Comparison of ENCODE assay signal across 1 cellular context in the genomic region with DNA sequence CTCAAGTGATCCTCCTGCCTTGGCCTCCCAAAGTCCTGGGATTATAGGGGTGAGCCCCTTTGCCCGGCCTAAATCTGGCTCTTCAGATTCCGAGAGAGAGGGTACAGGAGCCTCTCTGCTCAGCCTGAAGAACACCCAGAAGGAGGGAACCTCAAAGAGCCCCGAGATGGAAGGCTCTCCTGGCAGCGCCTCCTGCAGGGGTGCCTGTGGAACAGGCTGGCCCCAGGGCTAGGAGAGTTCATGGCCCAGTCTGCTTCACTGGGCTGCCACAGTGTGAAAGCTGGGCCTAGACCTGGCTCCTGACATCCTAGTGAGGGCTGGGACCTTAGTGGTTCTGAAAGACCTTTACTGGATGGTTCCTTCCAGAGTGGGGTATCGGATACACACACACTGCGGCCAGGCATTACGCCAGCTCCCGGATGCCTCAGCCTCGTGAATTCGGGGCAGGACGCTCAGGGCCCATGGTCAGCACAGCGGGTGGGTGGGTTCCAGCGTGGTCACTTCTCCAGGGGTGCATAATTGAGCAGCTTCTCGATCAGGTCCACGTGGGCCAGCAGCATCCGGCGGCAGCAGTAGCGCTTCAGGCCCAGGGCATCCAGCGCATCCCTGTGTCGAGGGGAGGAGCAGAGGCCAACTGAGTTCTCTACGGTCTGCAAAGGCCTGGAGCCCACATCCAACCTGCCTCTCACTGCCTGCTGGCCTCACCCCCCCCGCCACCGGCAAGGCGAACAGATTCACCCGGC.
TF ChIP-seq lines count a peak whose summit lies in the region.

No MANE protein-coding gene starts in this region.

TF ChIP-seq in K562, 482 proteins besides CTCF, POLR2A, EP300 and RAD21:
- TF ChIP-seq, protein P1, sequence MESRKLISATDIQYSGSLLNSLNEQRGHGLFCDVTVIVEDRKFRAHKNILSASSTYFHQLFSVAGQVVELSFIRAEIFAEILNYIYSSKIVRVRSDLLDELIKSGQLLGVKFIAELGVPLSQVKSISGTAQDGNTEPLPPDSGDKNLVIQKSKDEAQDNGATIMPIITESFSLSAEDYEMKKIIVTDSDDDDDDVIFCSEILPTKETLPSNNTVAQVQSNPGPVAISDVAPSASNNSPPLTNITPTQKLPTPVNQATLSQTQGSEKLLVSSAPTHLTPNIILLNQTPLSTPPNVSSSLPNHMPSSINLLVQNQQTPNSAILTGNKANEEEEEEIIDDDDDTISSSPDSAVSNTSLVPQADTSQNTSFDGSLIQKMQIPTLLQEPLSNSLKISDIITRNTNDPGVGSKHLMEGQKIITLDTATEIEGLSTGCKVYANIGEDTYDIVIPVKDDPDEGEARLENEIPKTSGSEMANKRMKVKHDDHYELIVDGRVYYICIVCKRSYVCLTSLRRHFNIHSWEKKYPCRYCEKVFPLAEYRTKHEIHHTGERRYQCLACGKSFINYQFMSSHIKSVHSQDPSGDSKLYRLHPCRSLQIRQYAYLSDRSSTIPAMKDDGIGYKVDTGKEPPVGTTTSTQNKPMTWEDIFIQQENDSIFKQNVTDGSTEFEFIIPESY (CRISPR knock-in tag; IDR thresholded peaks at IDR 0.05): peak; percentile 81
- TF ChIP-seq ZNF551 (CRISPR knock-in tag; IDR thresholded peaks at IDR 0.05): no peak
- peak; percentile 31; the same call in 1 of the 2 replicates for TF ChIP-seq ZFX (CRISPR knock-in tag; IDR thresholded peaks at IDR 0.05)
- no peak for TF ChIP-seq ZNF583 (CRISPR knock-in tag; IDR thresholded peaks at IDR 0.05)
- no peak for TF ChIP-seq ZZZ3 (IDR thresholded peaks at IDR 0.05)
- TF ChIP-seq KLF1 (tag; IDR thresholded peaks at IDR 0.05): no peak
- no peak for TF ChIP-seq PCBP1 (IDR thresholded peaks at IDR 0.05; ENCODE audit: low read depth, low read length, poor library complexity, severe bottlenecking)
- peak; percentile 98 for TF ChIP-seq ZNF764 (CRISPR knock-in tag; IDR thresholded peaks at IDR 0.05; ENCODE audit: low read depth)
- no peak for TF ChIP-seq ZNF274 (IDR thresholded peaks at IDR 0.05; ENCODE audit: borderline replicate concordance, low read depth, low read length)
- TF ChIP-seq LEF1 (IDR thresholded peaks at IDR 0.05): no peak
- TF ChIP-seq EHMT2 (IDR thresholded peaks at IDR 0.05): no peak
- no peak for TF ChIP-seq E2F3 (CRISPR knock-in tag; IDR thresholded peaks at IDR 0.05)
- TF ChIP-seq MAFF (IDR thresholded peaks at IDR 0.05; ENCODE audit: low read length): no peak
- TF ChIP-seq KDM4B (IDR thresholded peaks at IDR 0.05; ENCODE audit: borderline replicate concordance in 2 of 2, low read depth in 1 of 2): no peak
- TF ChIP-seq SMARCE1 (IDR thresholded peaks at IDR 0.05): no peak
- no peak for TF ChIP-seq RBM34 (IDR thresholded peaks at IDR 0.05; ENCODE audit: borderline replicate concordance, insufficient read depth, low read length)
- TF ChIP-seq, protein P2, sequence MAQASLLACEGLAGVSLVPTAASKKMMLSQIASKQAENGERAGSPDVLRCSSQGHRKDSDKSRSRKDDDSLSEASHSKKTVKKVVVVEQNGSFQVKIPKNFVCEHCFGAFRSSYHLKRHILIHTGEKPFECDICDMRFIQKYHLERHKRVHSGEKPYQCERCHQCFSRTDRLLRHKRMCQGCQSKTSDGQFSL (CRISPR knock-in tag; IDR thresholded peaks at IDR 0.05): peak; percentile 51; the same call in 1 of the 2 replicates
- TF ChIP-seq, protein P2 (tag; IDR thresholded peaks at IDR 0.05): no peak
- TF ChIP-seq BRCA1 (IDR thresholded peaks at IDR 0.05): no peak
- no peak for TF ChIP-seq BRCA1 (CRISPR knock-in tag; IDR thresholded peaks at IDR 0.05)
- TF ChIP-seq ZNF766 (CRISPR knock-in tag; conservative IDR thresholded peaks at IDR 0.05): no peak
- TF ChIP-seq, protein P3, sequence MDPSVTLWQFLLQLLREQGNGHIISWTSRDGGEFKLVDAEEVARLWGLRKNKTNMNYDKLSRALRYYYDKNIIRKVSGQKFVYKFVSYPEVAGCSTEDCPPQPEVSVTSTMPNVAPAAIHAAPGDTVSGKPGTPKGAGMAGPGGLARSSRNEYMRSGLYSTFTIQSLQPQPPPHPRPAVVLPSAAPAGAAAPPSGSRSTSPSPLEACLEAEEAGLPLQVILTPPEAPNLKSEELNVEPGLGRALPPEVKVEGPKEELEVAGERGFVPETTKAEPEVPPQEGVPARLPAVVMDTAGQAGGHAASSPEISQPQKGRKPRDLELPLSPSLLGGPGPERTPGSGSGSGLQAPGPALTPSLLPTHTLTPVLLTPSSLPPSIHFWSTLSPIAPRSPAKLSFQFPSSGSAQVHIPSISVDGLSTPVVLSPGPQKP (CRISPR knock-in tag; IDR thresholded peaks at IDR 0.05): no peak
- TF ChIP-seq RBFOX2 (IDR thresholded peaks at IDR 0.05; ENCODE audit: low read depth, low read length): peak; percentile 48; the same call in 1 of the 2 replicates
- TF ChIP-seq, protein P4, sequence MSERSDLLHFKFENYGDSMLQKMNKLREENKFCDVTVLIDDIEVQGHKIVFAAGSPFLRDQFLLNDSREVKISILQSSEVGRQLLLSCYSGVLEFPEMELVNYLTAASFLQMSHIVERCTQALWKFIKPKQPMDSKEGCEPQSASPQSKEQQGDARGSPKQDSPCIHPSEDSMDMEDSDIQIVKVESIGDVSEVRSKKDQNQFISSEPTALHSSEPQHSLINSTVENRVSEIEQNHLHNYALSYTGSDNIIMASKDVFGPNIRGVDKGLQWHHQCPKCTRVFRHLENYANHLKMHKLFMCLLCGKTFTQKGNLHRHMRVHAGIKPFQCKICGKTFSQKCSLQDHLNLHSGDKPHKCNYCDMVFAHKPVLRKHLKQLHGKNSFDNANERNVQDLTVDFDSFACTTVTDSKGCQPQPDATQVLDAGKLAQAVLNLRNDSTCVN (CRISPR knock-in tag; IDR thresholded peaks at IDR 0.05): no peak
- peak; percentile 33; the same call in 1 of the 2 replicates for TF ChIP-seq POLR2AphosphoS5 (IDR thresholded peaks at IDR 0.05; ENCODE audit: control insufficient read depth, insufficient read depth, low read depth, low read length)
- TF ChIP-seq, protein P5, sequence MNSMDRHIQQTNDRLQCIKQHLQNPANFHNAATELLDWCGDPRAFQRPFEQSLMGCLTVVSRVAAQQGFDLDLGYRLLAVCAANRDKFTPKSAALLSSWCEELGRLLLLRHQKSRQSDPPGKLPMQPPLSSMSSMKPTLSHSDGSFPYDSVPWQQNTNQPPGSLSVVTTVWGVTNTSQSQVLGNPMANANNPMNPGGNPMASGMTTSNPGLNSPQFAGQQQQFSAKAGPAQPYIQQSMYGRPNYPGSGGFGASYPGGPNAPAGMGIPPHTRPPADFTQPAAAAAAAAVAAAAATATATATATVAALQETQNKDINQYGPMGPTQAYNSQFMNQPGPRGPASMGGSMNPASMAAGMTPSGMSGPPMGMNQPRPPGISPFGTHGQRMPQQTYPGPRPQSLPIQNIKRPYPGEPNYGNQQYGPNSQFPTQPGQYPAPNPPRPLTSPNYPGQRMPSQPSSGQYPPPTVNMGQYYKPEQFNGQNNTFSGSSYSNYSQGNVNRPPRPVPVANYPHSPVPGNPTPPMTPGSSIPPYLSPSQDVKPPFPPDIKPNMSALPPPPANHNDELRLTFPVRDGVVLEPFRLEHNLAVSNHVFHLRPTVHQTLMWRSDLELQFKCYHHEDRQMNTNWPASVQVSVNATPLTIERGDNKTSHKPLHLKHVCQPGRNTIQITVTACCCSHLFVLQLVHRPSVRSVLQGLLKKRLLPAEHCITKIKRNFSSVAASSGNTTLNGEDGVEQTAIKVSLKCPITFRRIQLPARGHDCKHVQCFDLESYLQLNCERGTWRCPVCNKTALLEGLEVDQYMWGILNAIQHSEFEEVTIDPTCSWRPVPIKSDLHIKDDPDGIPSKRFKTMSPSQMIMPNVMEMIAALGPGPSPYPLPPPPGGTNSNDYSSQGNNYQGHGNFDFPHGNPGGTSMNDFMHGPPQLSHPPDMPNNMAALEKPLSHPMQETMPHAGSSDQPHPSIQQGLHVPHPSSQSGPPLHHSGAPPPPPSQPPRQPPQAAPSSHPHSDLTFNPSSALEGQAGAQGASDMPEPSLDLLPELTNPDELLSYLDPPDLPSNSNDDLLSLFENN (IDR thresholded peaks at IDR 0.05; ENCODE audit: low read depth in 2 of 2, low read length in 2 of 2): peak in 1 of 2 experiments; percentile 45; a peak in 1 of 4 replicates
- TF ChIP-seq, protein P6, sequence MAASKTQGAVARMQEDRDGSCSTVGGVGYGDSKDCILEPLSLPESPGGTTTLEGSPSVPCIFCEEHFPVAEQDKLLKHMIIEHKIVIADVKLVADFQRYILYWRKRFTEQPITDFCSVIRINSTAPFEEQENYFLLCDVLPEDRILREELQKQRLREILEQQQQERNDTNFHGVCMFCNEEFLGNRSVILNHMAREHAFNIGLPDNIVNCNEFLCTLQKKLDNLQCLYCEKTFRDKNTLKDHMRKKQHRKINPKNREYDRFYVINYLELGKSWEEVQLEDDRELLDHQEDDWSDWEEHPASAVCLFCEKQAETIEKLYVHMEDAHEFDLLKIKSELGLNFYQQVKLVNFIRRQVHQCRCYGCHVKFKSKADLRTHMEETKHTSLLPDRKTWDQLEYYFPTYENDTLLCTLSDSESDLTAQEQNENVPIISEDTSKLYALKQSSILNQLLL (CRISPR knock-in tag; IDR thresholded peaks at IDR 0.05; ENCODE audit: borderline replicate concordance): no peak
- TF ChIP-seq, protein P7, sequence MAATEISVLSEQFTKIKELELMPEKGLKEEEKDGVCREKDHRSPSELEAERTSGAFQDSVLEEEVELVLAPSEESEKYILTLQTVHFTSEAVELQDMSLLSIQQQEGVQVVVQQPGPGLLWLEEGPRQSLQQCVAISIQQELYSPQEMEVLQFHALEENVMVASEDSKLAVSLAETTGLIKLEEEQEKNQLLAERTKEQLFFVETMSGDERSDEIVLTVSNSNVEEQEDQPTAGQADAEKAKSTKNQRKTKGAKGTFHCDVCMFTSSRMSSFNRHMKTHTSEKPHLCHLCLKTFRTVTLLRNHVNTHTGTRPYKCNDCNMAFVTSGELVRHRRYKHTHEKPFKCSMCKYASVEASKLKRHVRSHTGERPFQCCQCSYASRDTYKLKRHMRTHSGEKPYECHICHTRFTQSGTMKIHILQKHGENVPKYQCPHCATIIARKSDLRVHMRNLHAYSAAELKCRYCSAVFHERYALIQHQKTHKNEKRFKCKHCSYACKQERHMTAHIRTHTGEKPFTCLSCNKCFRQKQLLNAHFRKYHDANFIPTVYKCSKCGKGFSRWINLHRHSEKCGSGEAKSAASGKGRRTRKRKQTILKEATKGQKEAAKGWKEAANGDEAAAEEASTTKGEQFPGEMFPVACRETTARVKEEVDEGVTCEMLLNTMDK (IDR thresholded peaks at IDR 0.05; ENCODE audit: borderline replicate concordance, insufficient read depth, low read depth, low read length, poor library complexity, severe bottlenecking): peak; percentile 69
- TF ChIP-seq SMARCA5 (IDR thresholded peaks at IDR 0.05): no peak
- no peak for TF ChIP-seq ZNF780A (CRISPR knock-in tag; IDR thresholded peaks at IDR 0.05)
- TF ChIP-seq ZNF561 (CRISPR knock-in tag; conservative IDR thresholded peaks at IDR 0.05): no peak
- no peak for TF ChIP-seq TAF15 (IDR thresholded peaks at IDR 0.05; ENCODE audit: low read depth, low read length)
- TF ChIP-seq POLR2G (IDR thresholded peaks at IDR 0.05; ENCODE audit: low read depth, low read length): peak; percentile 77
- TF ChIP-seq, protein P8, sequence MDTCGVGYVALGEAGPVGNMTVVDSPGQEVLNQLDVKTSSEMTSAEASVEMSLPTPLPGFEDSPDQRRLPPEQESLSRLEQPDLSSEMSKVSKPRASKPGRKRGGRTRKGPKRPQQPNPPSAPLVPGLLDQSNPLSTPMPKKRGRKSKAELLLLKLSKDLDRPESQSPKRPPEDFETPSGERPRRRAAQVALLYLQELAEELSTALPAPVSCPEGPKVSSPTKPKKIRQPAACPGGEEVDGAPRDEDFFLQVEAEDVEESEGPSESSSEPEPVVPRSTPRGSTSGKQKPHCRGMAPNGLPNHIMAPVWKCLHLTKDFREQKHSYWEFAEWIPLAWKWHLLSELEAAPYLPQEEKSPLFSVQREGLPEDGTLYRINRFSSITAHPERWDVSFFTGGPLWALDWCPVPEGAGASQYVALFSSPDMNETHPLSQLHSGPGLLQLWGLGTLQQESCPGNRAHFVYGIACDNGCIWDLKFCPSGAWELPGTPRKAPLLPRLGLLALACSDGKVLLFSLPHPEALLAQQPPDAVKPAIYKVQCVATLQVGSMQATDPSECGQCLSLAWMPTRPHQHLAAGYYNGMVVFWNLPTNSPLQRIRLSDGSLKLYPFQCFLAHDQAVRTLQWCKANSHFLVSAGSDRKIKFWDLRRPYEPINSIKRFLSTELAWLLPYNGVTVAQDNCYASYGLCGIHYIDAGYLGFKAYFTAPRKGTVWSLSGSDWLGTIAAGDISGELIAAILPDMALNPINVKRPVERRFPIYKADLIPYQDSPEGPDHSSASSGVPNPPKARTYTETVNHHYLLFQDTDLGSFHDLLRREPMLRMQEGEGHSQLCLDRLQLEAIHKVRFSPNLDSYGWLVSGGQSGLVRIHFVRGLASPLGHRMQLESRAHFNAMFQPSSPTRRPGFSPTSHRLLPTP (IDR thresholded peaks at IDR 0.05; ENCODE audit: borderline replicate concordance, extremely low read depth, insufficient read length): peak; percentile 4
